Comparison of ENCODE assay signal across 1 cellular context in the genomic region with DNA sequence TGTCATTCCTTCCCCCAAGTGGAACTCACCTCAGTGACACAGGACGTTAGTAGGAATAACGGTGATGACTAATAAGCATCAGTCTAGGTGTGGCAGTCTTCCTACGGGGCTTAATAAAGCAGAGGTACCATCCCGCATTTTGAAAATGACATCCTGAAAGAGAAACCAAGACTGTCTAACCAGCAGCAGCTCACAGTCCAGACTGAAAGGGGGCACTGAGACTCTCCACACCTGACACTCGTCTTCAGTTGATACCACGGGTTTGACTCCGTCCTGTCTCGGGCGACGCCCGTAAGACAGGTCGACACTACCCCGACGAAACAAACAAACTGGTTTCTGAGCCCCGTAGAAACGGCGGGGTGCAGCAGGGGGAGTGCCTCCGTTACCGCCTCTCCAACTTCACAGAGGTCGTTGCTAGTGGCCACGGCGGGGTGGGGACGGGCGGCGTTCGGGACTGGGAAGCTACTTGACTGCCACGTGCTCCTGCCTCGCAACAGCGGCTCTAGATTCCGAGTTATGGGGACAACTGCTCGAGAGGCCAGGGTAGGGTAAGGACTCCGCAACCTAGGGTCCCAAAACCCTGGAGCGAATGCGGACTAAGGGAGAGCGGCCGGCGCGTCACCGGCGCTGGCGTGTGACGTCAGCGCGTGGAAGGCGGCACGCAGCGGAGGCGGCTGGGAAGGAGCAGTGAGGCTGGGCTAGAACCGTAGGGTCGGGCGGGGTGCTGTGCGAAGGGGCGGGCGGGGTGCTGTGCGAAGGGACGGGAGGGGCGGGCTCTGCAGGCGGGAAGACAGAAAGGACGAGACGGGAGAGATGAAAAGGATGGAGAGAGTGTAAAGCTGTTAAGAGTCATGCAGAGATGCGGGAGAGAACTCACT.
A peak's percentile ranks its signal among the peaks of the same experiment; 100 is the strongest.
TF ChIP-seq lines count a peak whose summit lies in the region.

A gene with protein sequence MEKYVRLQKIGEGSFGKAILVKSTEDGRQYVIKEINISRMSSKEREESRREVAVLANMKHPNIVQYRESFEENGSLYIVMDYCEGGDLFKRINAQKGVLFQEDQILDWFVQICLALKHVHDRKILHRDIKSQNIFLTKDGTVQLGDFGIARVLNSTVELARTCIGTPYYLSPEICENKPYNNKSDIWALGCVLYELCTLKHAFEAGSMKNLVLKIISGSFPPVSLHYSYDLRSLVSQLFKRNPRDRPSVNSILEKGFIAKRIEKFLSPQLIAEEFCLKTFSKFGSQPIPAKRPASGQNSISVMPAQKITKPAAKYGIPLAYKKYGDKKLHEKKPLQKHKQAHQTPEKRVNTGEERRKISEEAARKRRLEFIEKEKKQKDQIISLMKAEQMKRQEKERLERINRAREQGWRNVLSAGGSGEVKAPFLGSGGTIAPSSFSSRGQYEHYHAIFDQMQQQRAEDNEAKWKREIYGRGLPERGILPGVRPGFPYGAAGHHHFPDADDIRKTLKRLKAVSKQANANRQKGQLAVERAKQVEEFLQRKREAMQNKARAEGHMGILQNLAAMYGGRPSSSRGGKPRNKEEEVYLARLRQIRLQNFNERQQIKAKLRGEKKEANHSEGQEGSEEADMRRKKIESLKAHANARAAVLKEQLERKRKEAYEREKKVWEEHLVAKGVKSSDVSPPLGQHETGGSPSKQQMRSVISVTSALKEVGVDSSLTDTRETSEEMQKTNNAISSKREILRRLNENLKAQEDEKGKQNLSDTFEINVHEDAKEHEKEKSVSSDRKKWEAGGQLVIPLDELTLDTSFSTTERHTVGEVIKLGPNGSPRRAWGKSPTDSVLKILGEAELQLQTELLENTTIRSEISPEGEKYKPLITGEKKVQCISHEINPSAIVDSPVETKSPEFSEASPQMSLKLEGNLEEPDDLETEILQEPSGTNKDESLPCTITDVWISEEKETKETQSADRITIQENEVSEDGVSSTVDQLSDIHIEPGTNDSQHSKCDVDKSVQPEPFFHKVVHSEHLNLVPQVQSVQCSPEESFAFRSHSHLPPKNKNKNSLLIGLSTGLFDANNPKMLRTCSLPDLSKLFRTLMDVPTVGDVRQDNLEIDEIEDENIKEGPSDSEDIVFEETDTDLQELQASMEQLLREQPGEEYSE (N-terminal part only) (minus strand): TSS at position 593 of the 878 bp plus-strand sequence. CDS start 9,953 bp downstream, outside the sequence.

TF ChIP-seq in HEK293, 187 proteins besides CTCF, POLR2A, EP300 and RAD21 (continued from another document and continues in another):
- TF ChIP-seq, protein P1, sequence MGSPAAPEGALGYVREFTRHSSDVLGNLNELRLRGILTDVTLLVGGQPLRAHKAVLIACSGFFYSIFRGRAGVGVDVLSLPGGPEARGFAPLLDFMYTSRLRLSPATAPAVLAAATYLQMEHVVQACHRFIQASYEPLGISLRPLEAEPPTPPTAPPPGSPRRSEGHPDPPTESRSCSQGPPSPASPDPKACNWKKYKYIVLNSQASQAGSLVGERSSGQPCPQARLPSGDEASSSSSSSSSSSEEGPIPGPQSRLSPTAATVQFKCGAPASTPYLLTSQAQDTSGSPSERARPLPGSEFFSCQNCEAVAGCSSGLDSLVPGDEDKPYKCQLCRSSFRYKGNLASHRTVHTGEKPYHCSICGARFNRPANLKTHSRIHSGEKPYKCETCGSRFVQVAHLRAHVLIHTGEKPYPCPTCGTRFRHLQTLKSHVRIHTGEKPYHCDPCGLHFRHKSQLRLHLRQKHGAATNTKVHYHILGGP (tag by site-specific recombination; IDR thresholded peaks at IDR 0.05), result no peak
- TF ChIP-seq ZNF266 (tag by site-specific recombination; IDR thresholded peaks at IDR 0.05; ENCODE audit: low read depth) (no peak), ZSCAN30 (tag by site-specific recombination; IDR thresholded peaks at IDR 0.05) (no peak), ZNF76 (tag by site-specific recombination; IDR thresholded peaks at IDR 0.05; ENCODE audit: borderline replicate concordance, low read depth) (peak; percentile 65; the same call in 1 of the 2 replicates), ZNF501 (tag by site-specific recombination; IDR thresholded peaks at IDR 0.05) (0 out of 2 replicates have a peak, but pooled peaks have one; percentile 55), ZNF114 (tag by site-specific recombination; IDR thresholded peaks at IDR 0.05) (no peak), EGR2 (tag by site-specific recombination; IDR thresholded peaks at IDR 0.05; ENCODE audit: low read depth) (peak; percentile 36; the same call in 1 of the 2 replicates), ZNF768 (tag by site-specific recombination; IDR thresholded peaks at IDR 0.05) (no peak), GLIS2 (tag by site-specific recombination; IDR thresholded peaks at IDR 0.05) (0 out of 2 replicates have a peak, but pooled peaks have one; percentile 13), ZNF146 (tag by site-specific recombination; IDR thresholded peaks at IDR 0.05) (no peak), ZNF2 (tag by site-specific recombination; IDR thresholded peaks at IDR 0.05) (peak; percentile 19; the same call in 1 of the 2 replicates), KLF7 (tag by site-specific recombination; IDR thresholded peaks at IDR 0.05; ENCODE audit: borderline replicate concordance) (no peak), ZNF664 (tag by site-specific recombination; IDR thresholded peaks at IDR 0.05) (no peak), ZNF274 (IDR thresholded peaks at IDR 0.05; ENCODE audit: low read length) (no peak), ZNF274 (tag by site-specific recombination; IDR thresholded peaks at IDR 0.05; ENCODE audit: borderline replicate concordance) (no peak), ZFHX2 (tag by site-specific recombination; conservative IDR thresholded peaks at IDR 0.05) (peak; percentile 65), ZNF16 (tag by site-specific recombination; IDR thresholded peaks at IDR 0.05; ENCODE audit: low read depth) (no peak), ZNF175 (tag by site-specific recombination; IDR thresholded peaks at IDR 0.05) (no peak), OVOL3 (tag by site-specific recombination; IDR thresholded peaks at IDR 0.05) (no peak), ZNF140 (tag by site-specific recombination; IDR thresholded peaks at IDR 0.05) (no peak), ZBTB20 (tag by site-specific recombination; IDR thresholded peaks at IDR 0.05) (no peak; the same call in none of the 2 replicates), ZNF529 (tag by site-specific recombination; IDR thresholded peaks at IDR 0.05; ENCODE audit: insufficient replicate concordance) (no peak), ZNF157 (tag by site-specific recombination; IDR thresholded peaks at IDR 0.05) (no peak)
- TF ChIP-seq, protein P2, sequence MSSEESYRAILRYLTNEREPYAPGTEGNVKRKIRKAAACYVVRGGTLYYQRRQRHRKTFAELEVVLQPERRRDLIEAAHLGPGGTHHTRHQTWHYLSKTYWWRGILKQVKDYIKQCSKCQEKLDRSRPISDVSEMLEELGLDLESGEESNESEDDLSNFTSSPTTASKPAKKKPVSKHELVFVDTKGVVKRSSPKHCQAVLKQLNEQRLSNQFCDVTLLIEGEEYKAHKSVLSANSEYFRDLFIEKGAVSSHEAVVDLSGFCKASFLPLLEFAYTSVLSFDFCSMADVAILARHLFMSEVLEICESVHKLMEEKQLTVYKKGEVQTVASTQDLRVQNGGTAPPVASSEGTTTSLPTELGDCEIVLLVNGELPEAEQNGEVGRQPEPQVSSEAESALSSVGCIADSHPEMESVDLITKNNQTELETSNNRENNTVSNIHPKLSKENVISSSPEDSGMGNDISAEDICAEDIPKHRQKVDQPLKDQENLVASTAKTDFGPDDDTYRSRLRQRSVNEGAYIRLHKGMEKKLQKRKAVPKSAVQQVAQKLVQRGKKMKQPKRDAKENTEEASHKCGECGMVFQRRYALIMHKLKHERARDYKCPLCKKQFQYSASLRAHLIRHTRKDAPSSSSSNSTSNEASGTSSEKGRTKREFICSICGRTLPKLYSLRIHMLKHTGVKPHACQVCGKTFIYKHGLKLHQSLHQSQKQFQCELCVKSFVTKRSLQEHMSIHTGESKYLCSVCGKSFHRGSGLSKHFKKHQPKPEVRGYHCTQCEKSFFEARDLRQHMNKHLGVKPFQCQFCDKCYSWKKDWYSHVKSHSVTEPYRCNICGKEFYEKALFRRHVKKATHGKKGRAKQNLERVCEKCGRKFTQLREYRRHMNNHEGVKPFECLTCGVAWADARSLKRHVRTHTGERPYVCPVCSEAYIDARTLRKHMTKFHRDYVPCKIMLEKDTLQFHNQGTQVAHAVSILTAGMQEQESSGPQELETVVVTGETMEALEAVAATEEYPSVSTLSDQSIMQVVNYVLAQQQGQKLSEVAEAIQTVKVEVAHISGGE (tag by site-specific recombination; conservative IDR thresholded peaks at IDR 0.05; ENCODE audit: low read depth), result no peak
- TF ChIP-seq, protein P3, sequence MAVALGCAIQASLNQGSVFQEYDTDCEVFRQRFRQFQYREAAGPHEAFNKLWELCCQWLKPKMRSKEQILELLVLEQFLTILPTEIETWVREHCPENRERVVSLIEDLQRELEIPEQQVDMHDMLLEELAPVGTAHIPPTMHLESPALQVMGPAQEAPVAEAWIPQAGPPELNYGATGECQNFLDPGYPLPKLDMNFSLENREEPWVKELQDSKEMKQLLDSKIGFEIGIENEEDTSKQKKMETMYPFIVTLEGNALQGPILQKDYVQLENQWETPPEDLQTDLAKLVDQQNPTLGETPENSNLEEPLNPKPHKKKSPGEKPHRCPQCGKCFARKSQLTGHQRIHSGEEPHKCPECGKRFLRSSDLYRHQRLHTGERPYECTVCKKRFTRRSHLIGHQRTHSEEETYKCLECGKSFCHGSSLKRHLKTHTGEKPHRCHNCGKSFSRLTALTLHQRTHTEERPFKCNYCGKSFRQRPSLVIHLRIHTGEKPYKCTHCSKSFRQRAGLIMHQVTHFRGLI (tag by site-specific recombination; IDR thresholded peaks at IDR 0.05), result no peak
- TF ChIP-seq, protein P4, sequence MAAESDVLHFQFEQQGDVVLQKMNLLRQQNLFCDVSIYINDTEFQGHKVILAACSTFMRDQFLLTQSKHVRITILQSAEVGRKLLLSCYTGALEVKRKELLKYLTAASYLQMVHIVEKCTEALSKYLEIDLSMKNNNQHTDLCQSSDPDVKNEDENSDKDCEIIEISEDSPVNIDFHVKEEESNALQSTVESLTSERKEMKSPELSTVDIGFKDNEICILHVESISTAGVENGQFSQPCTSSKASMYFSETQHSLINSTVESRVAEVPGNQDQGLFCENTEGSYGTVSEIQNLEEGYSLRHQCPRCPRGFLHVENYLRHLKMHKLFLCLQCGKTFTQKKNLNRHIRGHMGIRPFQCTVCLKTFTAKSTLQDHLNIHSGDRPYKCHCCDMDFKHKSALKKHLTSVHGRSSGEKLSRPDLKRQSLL (tag by site-specific recombination; IDR thresholded peaks at IDR 0.05), result peak; percentile 87
- TF ChIP-seq, protein P5, sequence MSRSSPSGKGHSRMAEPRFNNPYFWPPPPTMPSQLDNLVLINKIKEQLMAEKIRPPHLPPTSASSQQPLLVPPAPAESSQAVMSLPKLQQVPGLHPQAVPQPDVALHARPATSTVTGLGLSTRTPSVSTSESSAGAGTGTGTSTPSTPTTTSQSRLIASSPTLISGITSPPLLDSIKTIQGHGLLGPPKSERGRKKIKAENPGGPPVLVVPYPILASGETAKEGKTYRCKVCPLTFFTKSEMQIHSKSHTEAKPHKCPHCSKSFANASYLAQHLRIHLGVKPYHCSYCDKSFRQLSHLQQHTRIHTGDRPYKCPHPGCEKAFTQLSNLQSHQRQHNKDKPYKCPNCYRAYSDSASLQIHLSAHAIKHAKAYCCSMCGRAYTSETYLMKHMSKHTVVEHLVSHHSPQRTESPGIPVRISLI (tag by site-specific recombination; IDR thresholded peaks at IDR 0.05), result no peak
- TF ChIP-seq, protein P6, sequence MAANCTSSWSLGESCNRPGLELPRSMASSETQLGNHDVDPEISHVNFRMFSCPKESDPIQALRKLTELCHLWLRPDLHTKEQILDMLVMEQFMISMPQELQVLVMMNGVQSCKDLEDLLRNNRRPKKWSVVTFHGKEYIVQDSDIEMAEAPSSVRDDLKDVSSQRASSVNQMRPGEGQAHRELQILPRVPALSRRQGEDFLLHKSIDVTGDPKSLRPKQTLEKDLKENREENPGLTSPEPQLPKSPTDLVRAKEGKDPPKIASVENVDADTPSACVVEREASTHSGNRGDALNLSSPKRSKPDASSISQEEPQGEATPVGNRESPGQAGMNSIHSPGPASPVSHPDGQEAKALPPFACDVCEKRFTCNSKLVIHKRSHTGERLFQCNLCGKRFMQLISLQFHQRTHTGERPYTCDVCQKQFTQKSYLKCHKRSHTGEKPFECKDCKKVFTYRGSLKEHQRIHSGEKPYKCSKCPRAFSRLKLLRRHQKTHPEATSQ (tag by site-specific recombination; IDR thresholded peaks at IDR 0.05), result no peak
- TF ChIP-seq, protein P7, sequence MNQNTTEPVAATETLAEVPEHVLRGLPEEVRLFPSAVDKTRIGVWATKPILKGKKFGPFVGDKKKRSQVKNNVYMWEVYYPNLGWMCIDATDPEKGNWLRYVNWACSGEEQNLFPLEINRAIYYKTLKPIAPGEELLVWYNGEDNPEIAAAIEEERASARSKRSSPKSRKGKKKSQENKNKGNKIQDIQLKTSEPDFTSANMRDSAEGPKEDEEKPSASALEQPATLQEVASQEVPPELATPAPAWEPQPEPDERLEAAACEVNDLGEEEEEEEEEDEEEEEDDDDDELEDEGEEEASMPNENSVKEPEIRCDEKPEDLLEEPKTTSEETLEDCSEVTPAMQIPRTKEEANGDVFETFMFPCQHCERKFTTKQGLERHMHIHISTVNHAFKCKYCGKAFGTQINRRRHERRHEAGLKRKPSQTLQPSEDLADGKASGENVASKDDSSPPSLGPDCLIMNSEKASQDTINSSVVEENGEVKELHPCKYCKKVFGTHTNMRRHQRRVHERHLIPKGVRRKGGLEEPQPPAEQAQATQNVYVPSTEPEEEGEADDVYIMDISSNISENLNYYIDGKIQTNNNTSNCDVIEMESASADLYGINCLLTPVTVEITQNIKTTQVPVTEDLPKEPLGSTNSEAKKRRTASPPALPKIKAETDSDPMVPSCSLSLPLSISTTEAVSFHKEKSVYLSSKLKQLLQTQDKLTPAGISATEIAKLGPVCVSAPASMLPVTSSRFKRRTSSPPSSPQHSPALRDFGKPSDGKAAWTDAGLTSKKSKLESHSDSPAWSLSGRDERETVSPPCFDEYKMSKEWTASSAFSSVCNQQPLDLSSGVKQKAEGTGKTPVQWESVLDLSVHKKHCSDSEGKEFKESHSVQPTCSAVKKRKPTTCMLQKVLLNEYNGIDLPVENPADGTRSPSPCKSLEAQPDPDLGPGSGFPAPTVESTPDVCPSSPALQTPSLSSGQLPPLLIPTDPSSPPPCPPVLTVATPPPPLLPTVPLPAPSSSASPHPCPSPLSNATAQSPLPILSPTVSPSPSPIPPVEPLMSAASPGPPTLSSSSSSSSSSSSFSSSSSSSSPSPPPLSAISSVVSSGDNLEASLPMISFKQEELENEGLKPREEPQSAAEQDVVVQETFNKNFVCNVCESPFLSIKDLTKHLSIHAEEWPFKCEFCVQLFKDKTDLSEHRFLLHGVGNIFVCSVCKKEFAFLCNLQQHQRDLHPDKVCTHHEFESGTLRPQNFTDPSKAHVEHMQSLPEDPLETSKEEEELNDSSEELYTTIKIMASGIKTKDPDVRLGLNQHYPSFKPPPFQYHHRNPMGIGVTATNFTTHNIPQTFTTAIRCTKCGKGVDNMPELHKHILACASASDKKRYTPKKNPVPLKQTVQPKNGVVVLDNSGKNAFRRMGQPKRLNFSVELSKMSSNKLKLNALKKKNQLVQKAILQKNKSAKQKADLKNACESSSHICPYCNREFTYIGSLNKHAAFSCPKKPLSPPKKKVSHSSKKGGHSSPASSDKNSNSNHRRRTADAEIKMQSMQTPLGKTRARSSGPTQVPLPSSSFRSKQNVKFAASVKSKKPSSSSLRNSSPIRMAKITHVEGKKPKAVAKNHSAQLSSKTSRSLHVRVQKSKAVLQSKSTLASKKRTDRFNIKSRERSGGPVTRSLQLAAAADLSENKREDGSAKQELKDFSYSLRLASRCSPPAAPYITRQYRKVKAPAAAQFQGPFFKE (tag by site-specific recombination; IDR thresholded peaks at IDR 0.05; ENCODE audit: borderline replicate concordance), result no peak
